In genomic region chrX:22526339-22526738, GRCh38 we compare ENCODE assay signal across 8 cellular contexts.
DNase-seq lines count a peak whose midpoint lies in the region; ATAC-seq, FAIRE-seq and TF ChIP-seq lines count a peak whose summit lies in the region.

No MANE protein-coding gene starts in this region.

- no peak for FAIRE-seq in endothelial cell of umbilical vein (lab: Jason Lieb, UNC)

- no peak for TF ChIP-seq POLR2A in endothelial cell of umbilical vein (IDR thresholded peaks at IDR 0.05; ENCODE audit: low read depth, low read length)

- H3K9ac ChIP-seq in endothelial cell of umbilical vein (replicated peaks; ENCODE audit: extremely low read depth, insufficient read depth, low read length) = no peak overlapping the region

- H3K4me1 ChIP-seq in endothelial cell of umbilical vein (ENCODE audit: control insufficient read depth, extremely low read depth, insufficient read depth, low read length) = no peaks in the 10 kb centered on the region

- no peaks in the 10 kb centered on the region for H3K27me3 ChIP-seq in endothelial cell of umbilical vein (ENCODE audit: control insufficient read depth in 2 of 2, insufficient read depth in 2 of 2, low read length in 2 of 2)

- intact Hi-C loops in endothelial cell of umbilical vein (cut with micrococcal nuclease) = no loop called here

- ATAC-seq in GM21619 (IDR thresholded peaks at IDR 0.05; ENCODE audit: unreplicated experiment) = peak; percentile 99

- no peak overlapping the region for H3K4me3 ChIP-seq in endothelial cell of umbilical vein (replicated peaks in 1 of 3; ENCODE audit: insufficient read depth in 1 of 3, low read depth in 1 of 3, low read length in 3 of 3)

- no peaks in the 10 kb centered on the region for H4K20me1 ChIP-seq in endothelial cell of umbilical vein (replicated peaks; ENCODE audit: control insufficient read depth, extremely low read depth, insufficient read depth, low read length)

- H3K9me3 ChIP-seq in endothelial cell of umbilical vein (replicated peaks; ENCODE audit: control insufficient read depth, insufficient read depth, low read length) = no peaks in the 10 kb centered on the region

- no peaks in the 10 kb centered on the region for H3K36me3 ChIP-seq in endothelial cell of umbilical vein (ENCODE audit: control insufficient read depth in 2 of 2, extremely low read depth in 1 of 2, insufficient read depth in 2 of 2, low read length in 2 of 2)

- no peaks in the 10 kb centered on the region for H3K9me1 ChIP-seq in endothelial cell of umbilical vein (replicated peaks; ENCODE audit: control insufficient read depth, extremely low read depth, insufficient read depth, low read length)

- BruUV-seq in endothelial cell of umbilical vein (replicated peaks; lab: Mats Ljungman, UMichigan) = no TSS peak

- CTCF ChIA-PET in endothelial cell of umbilical vein (lab: Charles Lee) = interaction anchor here (0.7 kb wide), 1 partner anchor 9 kb away, joined by 3 read pairs; no protein-coding TSS in a partner anchor

- H2AFZ ChIP-seq in endothelial cell of umbilical vein (ENCODE audit: low read depth, low read length) = no peak overlapping the region

- POLR2A ChIA-PET in endothelial cell of umbilical vein (lab: Charles Lee) = no interaction called here

- dilution Hi-C loops in endothelial cell of umbilical vein (cut with MboI; ENCODE audit: extremely low pct_ligation_motif_present, low sequenced_read_pairs) = no loop called here

- DNase-seq in GM04504 (ENCODE audit: low read depth) (peak; percentile 12), HPDE6-E6E7 (ENCODE audit: extremely low spot score) (peak; percentile 62), endothelial cell of umbilical vein (ENCODE audit: low read depth, low spot score) (peak; percentile 17), GM19238 (ENCODE audit: insufficient read length, low spot score) (no peak), GF-D8 (lab: John Stamatoyannopoulos, UW) (no peak), retina (no peak)
- no peak for DNase-seq in stimulated activated CD4-positive, alpha-beta T cell treated with anti-CD3 and anti-CD28 coated beads, Interleukin-15, amount 100 ng/mL, for 24 hours

- H3K27ac ChIP-seq in endothelial cell of umbilical vein (ENCODE audit: insufficient read depth, low read depth, low read length) = no peak overlapping the region

- no peaks in the 10 kb centered on the region for H3K79me2 ChIP-seq in endothelial cell of umbilical vein (ENCODE audit: control insufficient read depth, insufficient read depth, low read length)

- TF ChIP-seq CTCF in endothelial cell of umbilical vein (IDR thresholded peaks at IDR 0.05; ENCODE audit: extremely low read depth in 1 of 2, insufficient read depth in 1 of 2, low read depth in 1 of 2, low read length in 2 of 2) = no peak

- no peak overlapping the region for H3K4me2 ChIP-seq in endothelial cell of umbilical vein (ENCODE audit: insufficient read depth, low read length)

TF ChIP-seq in endothelial cell of umbilical vein, 7 proteins besides CTCF, POLR2A, EP300 and RAD21:
- TF ChIP-seq FOS (IDR thresholded peaks at IDR 0.05; ENCODE audit: borderline replicate concordance, insufficient read depth, low read length) (peak; percentile 32), MYC (IDR thresholded peaks at IDR 0.05; ENCODE audit: low read depth, low read length) (no peak)

Comparison
In these comparisons a context has a peak if more than half of its experiments do, and no peak if none do; other contexts are left out.
1. DNase-seq: peak in GM04504 (single experiment), HPDE6-E6E7 (single experiment) and endothelial cell of umbilical vein (single experiment); none in stimulated activated CD4-positive, alpha-beta T cell treated with anti-CD3 and anti-CD28 coated beads, Interleukin-15, amount 100 ng/mL, for 24 hours (single experiment), GM19238 (single experiment), GF-D8 (single experiment) and retina (single experiment).